ENCODE assay signal across 8 cellular contexts in genomic region chr13:101627556-101627943, GRCh38.
DNase-seq lines count a peak whose midpoint lies in the region; ATAC-seq lines count a peak whose summit lies in the region.

No MANE protein-coding gene starts in this region.

- no peaks in the 10 kb centered on the region for H3K9me3 Mint-ChIP-seq in activated naive CD4-positive, alpha-beta T cell treated with anti-CD3 and anti-CD28 coated beads for 36 hours
- no peaks in the 10 kb centered on the region for H3K9me3 Mint-ChIP-seq in memory B cell

- ATAC-seq in HG02938 (IDR thresholded peaks at IDR 0.05; ENCODE audit: unreplicated experiment) = peak; percentile 20
- peak; percentile 20 for ATAC-seq in memory B cell (ENCODE audit: low read depth)

- no peak for DNase-seq in activated naive CD4-positive, alpha-beta T cell treated with anti-CD3 and anti-CD28 coated beads for 36 hours
- DNase-seq in activated naive CD4-positive, alpha-beta T cell treated with anti-CD3 and anti-CD28 coated beads, Interleukin-2, amount 50 U/mL, for 16 hours = no peak
- peak; percentile 46 to 49 for DNase-seq in SHP77 (lab: John Stamatoyannopoulos, UW)
- no peak for DNase-seq in memory B cell (ENCODE audit: low spot score in 2 of 2)
- no peak for DNase-seq in stimulated activated CD4-positive, alpha-beta T cell treated with anti-CD3 and anti-CD28 coated beads, Interleukin-2, amount 100 ng/mL, for 48 hours
- no peak for DNase-seq in substantia nigra (lab: John Stamatoyannopoulos, UW)
- DNase-seq in NCI-H2227 (lab: John Stamatoyannopoulos, UW; ENCODE audit: unreplicated experiment) = no peak

- peak overlapping the region; percentile 59 for H3K27ac Mint-ChIP-seq in activated naive CD4-positive, alpha-beta T cell treated with anti-CD3 and anti-CD28 coated beads for 36 hours
- H3K27ac Mint-ChIP-seq in memory B cell = peak overlapping the region; percentile 69

- H3K36me3 Mint-ChIP-seq in activated naive CD4-positive, alpha-beta T cell treated with anti-CD3 and anti-CD28 coated beads for 36 hours (ENCODE audit: low read depth) = no peaks in the 10 kb centered on the region
- no peaks in the 10 kb centered on the region for H3K36me3 Mint-ChIP-seq in memory B cell

- H3K27me3 Mint-ChIP-seq in activated naive CD4-positive, alpha-beta T cell treated with anti-CD3 and anti-CD28 coated beads for 36 hours (ENCODE audit: low read depth) = peaks cover 14% of the 10 kb centered on the region
- no peaks in the 10 kb centered on the region for H3K27me3 Mint-ChIP-seq in memory B cell

- H3K27ac ChIP-seq in substantia nigra (ENCODE audit: low read depth, low read length, poor library complexity, severe bottlenecking) = no peak overlapping the region

- peaks cover 43% of the 10 kb centered on the region for H3K4me1 Mint-ChIP-seq in activated naive CD4-positive, alpha-beta T cell treated with anti-CD3 and anti-CD28 coated beads for 36 hours (ENCODE audit: low read depth)
- peaks cover 26% of the 10 kb centered on the region for H3K4me1 Mint-ChIP-seq in memory B cell

- intact Hi-C loops in activated naive CD4-positive, alpha-beta T cell treated with anti-CD3 and anti-CD28 coated beads for 36 hours (cut with micrococcal nuclease) = loop anchor here (2.0 to 10.0 kb wide), 13 partner anchors 80 to 1970 kb away; partner anchors contain the start of genes BIVM, ERCC5, POGLUT2 and TEX30

- CTCF ChIA-PET in activated naive CD4-positive, alpha-beta T cell treated with anti-CD3 and anti-CD28 coated beads for 36 hours (lab: Charles Lee) = no interaction called here

- peak overlapping the region; percentile 3 for H3K4me3 Mint-ChIP-seq in activated naive CD4-positive, alpha-beta T cell treated with anti-CD3 and anti-CD28 coated beads for 36 hours
- peak overlapping the region; percentile 79 for H3K4me3 Mint-ChIP-seq in memory B cell

Comparison
In these comparisons a context has a peak if more than half of its experiments do, and no peak if none do; other contexts are left out.
1. DNase-seq: peak in SHP77 (2 of 2); none in activated naive CD4-positive, alpha-beta T cell treated with anti-CD3 and anti-CD28 coated beads for 36 hours (single experiment), activated naive CD4-positive, alpha-beta T cell treated with anti-CD3 and anti-CD28 coated beads, Interleukin-2, amount 50 U/mL, for 16 hours (single experiment), memory B cell (0 of 2), stimulated activated CD4-positive, alpha-beta T cell treated with anti-CD3 and anti-CD28 coated beads, Interleukin-2, amount 100 ng/mL, for 48 hours (0 of 2), substantia nigra (0 of 49) and NCI-H2227 (single experiment).